In the genomic region with DNA sequence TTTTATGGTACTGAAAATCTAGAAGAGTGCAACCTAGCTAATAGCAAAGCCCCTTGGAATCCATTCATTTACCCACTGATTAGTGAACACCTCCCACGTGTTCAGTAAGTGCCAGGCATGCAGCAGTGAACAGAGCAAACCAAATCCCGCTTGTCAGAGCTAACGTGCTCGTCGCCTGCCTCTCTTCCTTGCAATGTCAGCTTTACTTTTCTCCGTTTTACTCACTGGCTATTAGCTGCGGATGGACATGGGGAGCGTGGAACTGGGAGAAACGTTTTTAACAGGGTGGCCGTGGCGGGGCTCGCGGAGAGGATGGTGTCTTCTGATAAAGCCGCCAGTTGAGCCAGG, we compare ENCODE assay signal across 36 cellular contexts.
"Had no signal": no experiment of that assay in that cellular context is flagged by ENCODE, and none has a peak within 500 bp of the region (broad histone marks: within the 10 kb centered on the region; RNA-seq: fewer than 3 reads in every experiment).

No MANE protein-coding gene starts in this region.

- H3K27me3 Mint-ChIP-seq: activated CD8-positive, alpha-beta memory T cell treated with anti-CD3 and anti-CD28 coated beads, Interleukin-2, amount 10 ng/mL, durations not matched to agents 7 days and 5 days; activated naive CD8-positive, alpha-beta T cell treated with anti-CD3 and anti-CD28 coated beads for 36 hours had no signal

- H3K36me3 ChIP-seq: ascending aorta, cardiac muscle cell, Peyer's patch had no signal

- ATAC-seq: activated CD8-positive, alpha-beta memory T cell treated with anti-CD3 and anti-CD28 coated beads, Interleukin-2, amount 10 ng/mL, durations not matched to agents 7 days and 5 days; PC-3; Right ventricle myocardium inferior had no signal

- H3K27ac ChIP-seq: ascending aorta, cardiac muscle cell, Peyer's patch, RWPE1, VCaP had no signal

- H3K27me3 ChIP-seq: ascending aorta, cardiac muscle cell, Peyer's patch had no signal

- H3K4me3 Mint-ChIP-seq: activated B cell treated with CpG ODN at 0.5 μM for 24 hours; activated CD4-positive, alpha-beta memory T cell treated with anti-CD3 and anti-CD28 coated beads, Interleukin-2, amount 10 ng/mL, durations not matched to agents 7 days and 5 days; activated CD8-positive, alpha-beta memory T cell treated with anti-CD3 and anti-CD28 coated beads, Interleukin-2, amount 10 ng/mL, durations not matched to agents 7 days and 5 days; activated naive CD8-positive, alpha-beta T cell treated with anti-CD3 and anti-CD28 coated beads for 36 hours; central memory CD8-positive, alpha-beta T cell had no signal

- H3K36me3 Mint-ChIP-seq: activated CD8-positive, alpha-beta memory T cell treated with anti-CD3 and anti-CD28 coated beads, Interleukin-2, amount 10 ng/mL, durations not matched to agents 7 days and 5 days; activated naive CD8-positive, alpha-beta T cell treated with anti-CD3 and anti-CD28 coated beads for 36 hours had no signal

- H3K4me1 Mint-ChIP-seq: activated B cell treated with CpG ODN at 0.5 μM for 24 hours; activated CD4-positive, alpha-beta memory T cell treated with anti-CD3 and anti-CD28 coated beads, Interleukin-2, amount 10 ng/mL, durations not matched to agents 7 days and 5 days; activated CD8-positive, alpha-beta memory T cell treated with anti-CD3 and anti-CD28 coated beads, Interleukin-2, amount 10 ng/mL, durations not matched to agents 7 days and 5 days; activated naive CD8-positive, alpha-beta T cell treated with anti-CD3 and anti-CD28 coated beads for 36 hours; central memory CD8-positive, alpha-beta T cell had no signal

- H3K9me3 Mint-ChIP-seq: activated B cell treated with CpG ODN at 0.5 μM for 24 hours; activated CD4-positive, alpha-beta memory T cell treated with anti-CD3 and anti-CD28 coated beads, Interleukin-2, amount 10 ng/mL, durations not matched to agents 7 days and 5 days; activated naive CD8-positive, alpha-beta T cell treated with anti-CD3 and anti-CD28 coated beads for 36 hours; central memory CD8-positive, alpha-beta T cell had no signal

- H3K27ac Mint-ChIP-seq: activated B cell treated with CpG ODN at 0.5 μM for 24 hours; activated CD4-positive, alpha-beta memory T cell treated with anti-CD3 and anti-CD28 coated beads, Interleukin-2, amount 10 ng/mL, durations not matched to agents 7 days and 5 days; activated CD8-positive, alpha-beta memory T cell treated with anti-CD3 and anti-CD28 coated beads, Interleukin-2, amount 10 ng/mL, durations not matched to agents 7 days and 5 days; activated naive CD8-positive, alpha-beta T cell treated with anti-CD3 and anti-CD28 coated beads for 36 hours had no signal

- H3K4me1 ChIP-seq: ascending aorta, Peyer's patch had no signal

- H3K9me3 ChIP-seq: ascending aorta, Peyer's patch had no signal

- H3K4me3 ChIP-seq: ascending aorta, cardiac muscle cell, Peyer's patch had no signal

- DNase-seq: activated B cell treated with CpG ODN at 0.5 μM for 24 hours; activated CD4-positive, alpha-beta memory T cell treated with anti-CD3 and anti-CD28 coated beads, Interleukin-2, amount 10 ng/mL, durations not matched to agents 7 days and 5 days; activated CD4-positive, alpha-beta T cell treated with anti-CD3 and anti-CD28 coated beads for 4 hours; activated CD4-positive, alpha-beta T cell treated with anti-CD3 and anti-CD28 coated beads, Interleukin-2, amount 50 U/mL, for 1 hour; activated CD4-positive, CD25-positive, alpha-beta regulatory T cell treated with anti-CD3 and anti-CD28 coated beads, Interleukin-2, amount 50 U/mL, for 72 hours; activated CD8-positive, alpha-beta memory T cell treated with anti-CD3 and anti-CD28 coated beads, Interleukin-2, amount 10 ng/mL, durations not matched to agents 7 days and 5 days; activated CD8-positive, alpha-beta memory T cell treated with anti-CD3 and anti-CD28 coated beads, Interleukin-2, amount 50 U/mL, for 48 hours; activated effector memory CD4-positive, alpha-beta T cell treated with Interleukin-2 at 50 U/mL for 16 hours; activated naive CD4-positive, alpha-beta T cell; activated naive CD4-positive, alpha-beta T cell treated with anti-CD3 and anti-CD28 coated beads, Interleukin-2, amount 50 U/mL, for 16 hours; activated naive CD8-positive, alpha-beta T cell treated with anti-CD3 and anti-CD28 coated beads for 36 hours; activated T-cell treated with anti-CD3 and anti-CD28 coated beads, Interleukin-2, amount 50 U/mL, for 48 hours; amniotic stem cell; NCI-H1092 treated with DMSO at 0.1 percent for 48 hours; NCI-H1417; NCI-H187; NCI-H2029 treated with DMSO at 0.1 percent for 48 hours; NCI-H2107; NCI-H2171; NCI-H446; NCI-H510A treated with DMSO at 0.1 percent for 48 hours; NCI-H526 treated with DMSO at 0.1 percent for 48 hours; NCI-H774; PC-3; Peyer's patch; SIG-M5; SW 1271; T-helper 1 cell; T-helper 2 cell; T-helper 9 cell had no signal
